11 cellular contexts compared by ENCODE assay signal in the genomic region with DNA sequence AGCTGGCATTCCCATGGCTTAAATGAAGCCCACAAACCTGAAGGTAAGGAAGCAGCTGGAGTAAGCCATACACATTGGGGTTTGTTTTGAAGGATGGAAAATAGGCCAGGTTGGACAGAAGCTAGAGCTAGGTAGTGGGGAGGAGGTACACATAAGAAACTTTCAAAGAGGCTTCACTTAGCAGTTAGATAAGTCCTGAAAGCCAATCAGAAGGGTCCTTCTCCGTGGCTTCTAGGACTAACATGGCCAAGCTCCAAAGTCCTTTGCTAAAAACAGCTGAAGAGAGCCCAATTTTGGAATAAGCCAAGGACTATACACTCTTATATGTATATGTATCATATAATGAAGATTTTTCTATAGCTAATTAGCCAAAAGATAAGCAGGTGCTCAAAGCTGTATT. TPM values are rescaled to one million over a fixed set of nuclear protein-coding genes. Genes with fewer than 3 reads are reported as not detected.
DNase-seq lines count a peak whose midpoint lies in the region; ATAC-seq and TF ChIP-seq lines count a peak whose summit lies in the region.
"Had no signal": no experiment of that assay in that cellular context is flagged by ENCODE, and none has a peak within 500 bp of the region (broad histone marks: within the 10 kb centered on the region; RNA-seq: fewer than 3 reads in every experiment).

No MANE protein-coding gene starts in this region.

- no peaks in the 10 kb centered on the region for H3K36me3 ChIP-seq in HUES48 (ENCODE audit: control insufficient read depth, insufficient read depth, low read length)
- H3K36me3 ChIP-seq: pancreas, tibial artery had no signal

- peak overlapping the region; percentile 92 for H3K4me3 ChIP-seq in HUES48 (ENCODE audit: low read depth, low read length)

- H3K4me1 ChIP-seq in HUES48 (ENCODE audit: control insufficient read depth, insufficient read depth, low read length): peaks cover 4% of the 10 kb centered on the region; the same call in 1 of the 2 replicates

- DNase-seq in T-helper 2 cell treated with Interferon-gamma antibody and Interleukin-4, amounts not matched to agents 5 μg/mL and 100 μg/mL, for 36 hours (ENCODE audit: low spot score): no peak
- no peak for DNase-seq in T-helper 2 cell
- DNase-seq in activated naive CD8-positive, alpha-beta T cell treated with anti-CD3 and anti-CD28 coated beads, Interleukin-2, amount 10 ng/mL, durations not matched to agents 7 days and 5 days: no peak
- DNase-seq in nephron progenitor cell: no peak
- DNase-seq in SHP77 treated with DMSO at 0.1 percent for 48 hours (lab: John Stamatoyannopoulos, UW): no peak
- no peak for DNase-seq in NCI-H1436 (lab: John Stamatoyannopoulos, UW)
- no peak for DNase-seq in NCI-H345 (lab: John Stamatoyannopoulos, UW)
- DNase-seq: islet precursor cell, pancreas, tibial artery had no signal

- no peaks in the 10 kb centered on the region for H3K9me3 Mint-ChIP-seq in T-helper 2 cell treated with Interferon-gamma antibody and Interleukin-4, amounts not matched to agents 5 μg/mL and 100 μg/mL, for 36 hours
- H3K9me3 Mint-ChIP-seq in activated naive CD8-positive, alpha-beta T cell treated with anti-CD3 and anti-CD28 coated beads, Interleukin-2, amount 10 ng/mL, durations not matched to agents 7 days and 5 days: no peaks in the 10 kb centered on the region
- no peaks in the 10 kb centered on the region for H3K9me3 Mint-ChIP-seq in nephron progenitor cell

- H3K9me3 ChIP-seq in HUES48 (ENCODE audit: control insufficient read depth, insufficient read depth, low read length): no peaks in the 10 kb centered on the region
- H3K9me3 ChIP-seq: pancreas, tibial artery had no signal

- no peaks in the 10 kb centered on the region for H3K27me3 ChIP-seq in HUES48 (ENCODE audit: control insufficient read depth, insufficient read depth, low read length)
- H3K27me3 ChIP-seq: pancreas, tibial artery had no signal

- no peak for TF ChIP-seq CTCF in nephron progenitor cell (IDR thresholded peaks at IDR 0.05)

- no peaks in the 10 kb centered on the region for H3K27me3 Mint-ChIP-seq in T-helper 2 cell treated with Interferon-gamma antibody and Interleukin-4, amounts not matched to agents 5 μg/mL and 100 μg/mL, for 36 hours (ENCODE audit: low read depth)
- no peaks in the 10 kb centered on the region for H3K27me3 Mint-ChIP-seq in activated naive CD8-positive, alpha-beta T cell treated with anti-CD3 and anti-CD28 coated beads, Interleukin-2, amount 10 ng/mL, durations not matched to agents 7 days and 5 days
- H3K27me3 Mint-ChIP-seq in nephron progenitor cell (ENCODE audit: low read depth, poor library complexity): peaks cover 3% of the 10 kb centered on the region

- no peak overlapping the region for H3K9ac ChIP-seq in HUES48 (ENCODE audit: low read depth, low read length)

- H3K27ac ChIP-seq in HUES48 (ENCODE audit: low read depth, low read length): no peak overlapping the region

- peaks cover 21% of the 10 kb centered on the region for H3K4me1 Mint-ChIP-seq in T-helper 2 cell treated with Interferon-gamma antibody and Interleukin-4, amounts not matched to agents 5 μg/mL and 100 μg/mL, for 36 hours (ENCODE audit: low read depth)
- peaks cover 34% of the 10 kb centered on the region for H3K4me1 Mint-ChIP-seq in activated naive CD8-positive, alpha-beta T cell treated with anti-CD3 and anti-CD28 coated beads, Interleukin-2, amount 10 ng/mL, durations not matched to agents 7 days and 5 days
- H3K4me1 Mint-ChIP-seq in nephron progenitor cell: peaks cover 37% of the 10 kb centered on the region

- H3K36me3 Mint-ChIP-seq in T-helper 2 cell treated with Interferon-gamma antibody and Interleukin-4, amounts not matched to agents 5 μg/mL and 100 μg/mL, for 36 hours (ENCODE audit: low read depth): no peaks in the 10 kb centered on the region
- peaks cover 1% of the 10 kb centered on the region for H3K36me3 Mint-ChIP-seq in activated naive CD8-positive, alpha-beta T cell treated with anti-CD3 and anti-CD28 coated beads, Interleukin-2, amount 10 ng/mL, durations not matched to agents 7 days and 5 days
- no peaks in the 10 kb centered on the region for H3K36me3 Mint-ChIP-seq in nephron progenitor cell (ENCODE audit: low read depth)

- no peak for ATAC-seq in activated naive CD8-positive, alpha-beta T cell treated with anti-CD3 and anti-CD28 coated beads, Interleukin-2, amount 10 ng/mL, durations not matched to agents 7 days and 5 days (ENCODE audit: low read depth)
- ATAC-seq: pancreas had no signal

- no peak overlapping the region for H3K27ac Mint-ChIP-seq in T-helper 2 cell treated with Interferon-gamma antibody and Interleukin-4, amounts not matched to agents 5 μg/mL and 100 μg/mL, for 36 hours
- H3K27ac Mint-ChIP-seq in activated naive CD8-positive, alpha-beta T cell treated with anti-CD3 and anti-CD28 coated beads, Interleukin-2, amount 10 ng/mL, durations not matched to agents 7 days and 5 days: no peak overlapping the region
- H3K27ac Mint-ChIP-seq in nephron progenitor cell: no peak overlapping the region

- POLR2A ChIA-PET in activated naive CD8-positive, alpha-beta T cell treated with anti-CD3 and anti-CD28 coated beads, Interleukin-2, amount 10 ng/mL, durations not matched to agents 7 days and 5 days (lab: Charles Lee): no interaction called here

- H3K4me3 Mint-ChIP-seq in T-helper 2 cell treated with Interferon-gamma antibody and Interleukin-4, amounts not matched to agents 5 μg/mL and 100 μg/mL, for 36 hours: peak overlapping the region; percentile 92
- peak overlapping the region; percentile 92 for H3K4me3 Mint-ChIP-seq in activated naive CD8-positive, alpha-beta T cell treated with anti-CD3 and anti-CD28 coated beads, Interleukin-2, amount 10 ng/mL, durations not matched to agents 7 days and 5 days
- H3K4me3 Mint-ChIP-seq in nephron progenitor cell: peak overlapping the region; percentile 96

RNA-seq across cellular contexts. Expression of a gene that starts 1.8 kb away (rescaled TPM):
- total RNA-seq in activated naive CD8-positive, alpha-beta T cell treated with anti-CD3 and anti-CD28 coated beads, Interleukin-2, amount 10 ng/mL, durations not matched to agents 7 days and 5 days: 10 to 100 TPM; 27.0 to 27.3 TPM
